ENCODE assay signal across 14 cellular contexts in the genomic region with DNA sequence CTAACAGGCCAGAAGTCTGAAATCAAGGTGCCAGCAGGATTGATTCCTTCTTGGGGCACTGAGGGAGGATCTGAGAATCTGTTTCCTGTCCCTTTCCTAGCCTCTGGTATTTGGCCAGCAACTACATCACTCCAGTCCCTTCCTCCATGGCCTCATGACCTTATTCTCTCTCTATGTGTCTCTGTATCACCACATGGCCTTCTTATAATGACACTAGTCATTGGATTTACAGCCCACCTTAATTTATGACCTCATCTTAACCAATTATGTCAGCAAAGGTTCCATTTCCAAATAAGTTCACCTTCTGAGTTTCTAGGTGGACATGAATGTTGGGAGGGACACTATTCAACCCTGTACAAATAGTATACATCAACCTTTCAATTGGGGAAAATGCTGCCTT. TPM values are rescaled to one million over a fixed set of nuclear protein-coding genes. Genes with fewer than 3 reads are reported as not detected.
"Had no signal": no experiment of that assay in that cellular context is flagged by ENCODE, and none has a peak within 500 bp of the region (broad histone marks: within the 10 kb centered on the region; RNA-seq: fewer than 3 reads in every experiment).

No MANE protein-coding gene starts in this region.

- ATAC-seq: gastrocnemius medialis, heart right ventricle had no signal

- H3K27me3 Mint-ChIP-seq: memory B cell had no signal

- H3K27ac Mint-ChIP-seq: activated T-helper 2 cell treated with anti-CD3 and anti-CD28 coated beads, Interferon-gamma antibody, Interleukin-2, Interleukin-4, amounts not matched to agents 10 μg/mL and 5 μg/mL and 100 μg/mL, durations not matched to agents 14 hours and 24 hours and 36 hours had no signal

- H3K4me3 Mint-ChIP-seq: memory B cell had no signal

- H3K9me3 Mint-ChIP-seq: activated T-helper 2 cell treated with anti-CD3 and anti-CD28 coated beads, Interferon-gamma antibody, Interleukin-2, Interleukin-4, amounts not matched to agents 10 μg/mL and 5 μg/mL and 100 μg/mL, durations not matched to agents 14 hours and 24 hours and 36 hours; memory B cell had no signal

- DNase-seq: activated CD4-positive, CD25-positive, alpha-beta regulatory T cell treated with anti-CD3 and anti-CD28 coated beads, Interleukin-2, amount 50 U/mL, for 72 hours; colonic mucosa; effector CD4-positive, alpha-beta T cell; gastrocnemius medialis; heart right ventricle; left ventricle myocardium inferior; stimulated activated CD4-positive, alpha-beta T cell treated with anti-CD3 and anti-CD28 coated beads, Interleukin-12 subunit alpha, Interleukin-12 subunit beta, amount 100 ng/mL, for 4 hours; stomach had no signal

RNA-seq across cellular contexts. Expression of gene SCML4, which starts 29.3 kb away (rescaled TPM):
- total RNA-seq: cardiac muscle cell, osteoblast, pulmonary artery endothelial cell had no signal
- polyA plus RNA-seq: cardiac muscle cell, keratinocyte had no signal
